ENCODE assay signal across 11 cellular contexts in the genomic region with DNA sequence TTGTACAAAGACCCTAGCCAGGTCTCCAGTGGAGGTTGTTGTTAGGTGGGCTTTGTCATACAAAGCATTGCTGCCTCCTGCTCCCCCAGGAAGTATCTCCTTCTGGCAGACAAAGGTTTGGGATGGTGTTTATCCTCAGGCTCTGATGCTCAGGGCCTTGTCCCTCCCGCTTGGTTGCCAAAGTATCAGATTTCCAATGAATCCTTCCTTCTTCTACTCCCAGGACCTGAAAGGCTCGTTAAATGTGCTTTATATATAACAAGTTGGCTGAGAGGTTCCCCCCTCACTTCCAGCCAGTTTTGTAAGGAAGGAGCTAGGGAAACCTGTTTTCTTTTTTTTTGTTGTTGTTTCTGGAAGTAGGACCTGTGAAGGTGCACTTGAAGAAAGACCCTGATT. TPM values are rescaled to one million over a fixed set of nuclear protein-coding genes. Genes with fewer than 3 reads are reported as not detected.
DNase-seq lines count a peak whose midpoint lies in the region; ATAC-seq and TF ChIP-seq lines count a peak whose summit lies in the region.
"Had no signal": no experiment of that assay in that cellular context is flagged by ENCODE, and none has a peak within 500 bp of the region (broad histone marks: within the 10 kb centered on the region; RNA-seq: fewer than 3 reads in every experiment).

No MANE protein-coding gene starts in this region.

- H3K4me3 ChIP-seq in thyroid gland (replicated peaks in 1 of 3), result no peak overlapping the region

- ATAC-seq in SK-N-SH treated with all-trans-retinoic acid at 6 μM for 48 hours, result peak; percentile 56
- ATAC-seq: foreskin keratinocyte, T-helper 17 cell had no signal

- TF ChIP-seq CTCF in thyroid gland (IDR thresholded peaks at IDR 0.05), result no peak

- H3K36me3 ChIP-seq in thyroid gland, result no peaks in the 10 kb centered on the region

- no peaks in the 10 kb centered on the region for H3K9me3 ChIP-seq in thyroid gland

- no peak for TF ChIP-seq POLR2A in thyroid gland (IDR thresholded peaks at IDR 0.05)

- H3K4me1 ChIP-seq in thyroid gland, result peaks cover 24 to 38% of the 10 kb centered on the region in 2 donors

- DNase-seq in NCI-H1417 (lab: John Stamatoyannopoulos, UW) (peak in 2 of 3 experiments; percentile 13 to 53), NCI-H1417 treated with DMSO at 0.1 percent for 48 hours (lab: John Stamatoyannopoulos, UW) (no peak), islet precursor cell (peak; percentile 64), thyroid gland (no peak), mucosa of gallbladder (ENCODE audit: low spot score) (no peak)
- no peak for DNase-seq in stimulated activated CD4-positive, alpha-beta T cell treated with anti-CD3 and anti-CD28 coated beads, Interleukin-1b, Interleukin-23, amount 100 ng/mL, for 48 hours
- no peak for DNase-seq in stimulated activated naive CD4-positive, alpha-beta T cell treated with Interleukin-2 at 50 U/mL for 16 hours (lab: John Stamatoyannopoulos, UW)
- DNase-seq: activated CD8-positive, alpha-beta memory T cell treated with anti-CD3 and anti-CD28 coated beads, Interleukin-2, amount 50 U/mL, for 48 hours; foreskin keratinocyte; T-helper 17 cell had no signal

- intact Hi-C loops in thyroid gland (cut with DNase I), result no loop called here

- H3K27ac ChIP-seq in thyroid gland, result peak overlapping the region; percentile 71 to 93 (median 77)

- 34 to 45% methylated on average over 2 of the region's 2 CpGs for WGBS in thyroid gland, 2 donors

- no peaks in the 10 kb centered on the region for H3K27me3 ChIP-seq in thyroid gland
- H3K27me3 ChIP-seq: foreskin keratinocyte had no signal

TF ChIP-seq in SK-N-SH treated with all-trans-retinoic acid at 6 μM for 48 hours, 23 proteins besides CTCF, POLR2A, EP300 and RAD21:
- no peak for TF ChIP-seq ZNF565 (CRISPR knock-in tag; conservative IDR thresholded peaks at IDR 0.05; ENCODE audit: low read depth)

RNA-seq across cellular contexts. Expression of a gene that starts 14.4 kb away (rescaled TPM):
- total RNA-seq in thyroid gland (10 to 100 TPM; 43.8 to 58.9 (median 55.0) TPM), mucosa of gallbladder (30.0 TPM)

RNA-seq across cellular contexts. Expression of a gene that starts 31.1 kb away (rescaled TPM):
- total RNA-seq in thyroid gland (10 to 100 TPM; 23.4 to 41.0 (median 30.4) TPM), mucosa of gallbladder (71.6 TPM)

RNA-seq across cellular contexts. Expression of a gene that starts 31.3 kb away (rescaled TPM):
- total RNA-seq in thyroid gland, result 10 to 100 TPM; 12.9 to 31.9 (median 17.7) TPM
- 49.1 TPM for total RNA-seq in mucosa of gallbladder

RNA-seq across cellular contexts. Expression of a gene that starts 36.9 kb away (rescaled TPM):
- total RNA-seq in thyroid gland (10 to 100 TPM; 20.7 to 39.6 (median 28.6) TPM), mucosa of gallbladder (29.5 TPM)

Comparison
In these comparisons a context has a peak if more than half of its experiments do, and no peak if none do; other contexts are left out.
1. DNase-seq: peak in NCI-H1417 (2 of 3) and islet precursor cell (single experiment); none in NCI-H1417 treated with DMSO at 0.1 percent for 48 hours (single experiment), thyroid gland (0 of 2), mucosa of gallbladder (single experiment), stimulated activated CD4-positive, alpha-beta T cell treated with anti-CD3 and anti-CD28 coated beads, Interleukin-1b, Interleukin-23, amount 100 ng/mL, for 48 hours (single experiment) and stimulated activated naive CD4-positive, alpha-beta T cell treated with Interleukin-2 at 50 U/mL for 16 hours (single experiment).